In genomic region chr3:155805802-155806618, GRCh38 we compare ENCODE assay signal across 8 cellular contexts. TPM values are rescaled to one million over a fixed set of nuclear protein-coding genes. Genes with fewer than 3 reads are reported as not detected.
DNase-seq lines count a peak whose midpoint lies in the region; ATAC-seq and TF ChIP-seq lines count a peak whose summit lies in the region.

Gene C3orf33, minus strand, starts transcription at chr3:155806278. Its CDS starts 26 bp downstream, at chr3:155806252.

- H3K27ac ChIP-seq in KOPT-K1 (ENCODE audit: low read depth, low read length, poor library complexity, severe bottlenecking), result peak within 1 kb of the TSS; percentile 63
- peak within 1 kb of the TSS; percentile 71 for H3K27ac ChIP-seq in temporal lobe (ENCODE audit: low read depth, low read length)

- peak; percentile 73 for DNase-seq in ELR (ENCODE audit: low read depth)
- peak; percentile 73 for DNase-seq in activated gamma-delta T cell treated with Interleukin-2 at 50 U/mL for 16 hours
- peak; percentile 85 for DNase-seq in germinal center (ENCODE audit: low spot score)
- DNase-seq in omental fat pad (ENCODE audit: low spot score), result peak; percentile 29

- H3K9me3 ChIP-seq in KOPT-K1 (ENCODE audit: insufficient read depth, low read length, poor library complexity, severe bottlenecking), result no peaks in the 10 kb centered on the region

- H3K36me3 ChIP-seq in KOPT-K1 (ENCODE audit: insufficient read depth, low read length), result no peaks in the 10 kb centered on the region

- TF ChIP-seq POLR2A in Raji (IDR thresholded peaks at IDR 0.05; ENCODE audit: insufficient read depth, low read depth, low read length), result peak; percentile 54

- TF ChIP-seq CTCF in omental fat pad (IDR thresholded peaks at IDR 0.05), result peak in 1 of 3 donors; percentile 18

- ATAC-seq in GM21825 (IDR thresholded peaks at IDR 0.05; ENCODE audit: unreplicated experiment) (peak; percentile 99), omental fat pad (ENCODE audit: low FRiP score) (peak; percentile 98)

RNA-seq across cellular contexts. Expression of gene C3orf33, which starts in this region (rescaled TPM):
- total RNA-seq in omental fat pad (1 to 10 TPM; 1.1 to 2.2 (median 1.7) TPM), temporal lobe (10.1 TPM)

Comparison
In these comparisons a context has a peak if more than half of its experiments do, and no peak if none do; other contexts are left out.
1. Peak in every context shown above with its lines: DNase-seq, ATAC-seq and H3K27ac ChIP-seq.
2. DNase-seq: peak in every context shown above with its lines; median percentile 85 in germinal center; 73 in ELR; 73 in activated gamma-delta T cell treated with Interleukin-2 at 50 U/mL for 16 hours; 29 in omental fat pad.